In the genomic region with DNA sequence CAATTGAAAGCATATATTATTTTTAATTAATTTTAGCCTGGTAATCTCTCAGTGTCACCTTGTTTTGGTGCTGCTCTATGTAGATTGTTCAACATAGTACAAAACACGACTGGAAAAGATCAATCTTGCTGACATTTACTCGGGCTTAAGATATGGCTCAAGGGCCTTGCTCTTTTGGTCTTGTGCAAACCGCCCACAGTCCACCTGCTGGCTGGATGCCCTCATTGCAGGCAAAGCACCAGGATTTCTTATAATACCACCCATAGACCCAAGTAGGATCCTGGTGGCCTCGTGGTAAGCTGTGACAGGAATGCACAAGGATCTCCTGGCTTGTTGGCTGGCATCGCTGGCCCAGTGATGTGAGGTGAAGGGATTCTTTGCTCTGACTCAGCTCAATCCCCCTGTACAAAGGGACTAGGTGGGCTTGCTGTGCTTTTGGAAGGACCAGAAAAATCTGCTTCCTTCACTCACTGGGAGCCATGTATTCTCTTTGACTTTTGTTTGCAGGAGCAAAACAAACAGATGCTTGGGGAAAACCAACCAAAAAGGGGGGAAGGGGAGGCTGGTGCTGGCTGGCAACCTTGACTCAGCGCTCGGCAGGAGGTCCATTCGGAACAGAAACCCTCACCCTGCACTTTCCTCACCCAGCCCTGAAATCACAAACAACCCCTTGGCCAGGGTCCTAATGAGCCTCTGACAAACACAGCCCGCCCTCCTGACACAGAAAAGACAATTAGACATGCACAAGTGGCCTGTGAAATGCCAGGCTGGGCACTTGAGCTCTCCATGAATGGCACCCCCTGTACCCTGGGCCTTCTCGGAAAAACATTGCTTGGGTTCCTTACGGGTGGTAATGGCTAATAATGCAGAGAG, we compare ENCODE assay signal across 8 cellular contexts. TPM values are rescaled to one million over a fixed set of nuclear protein-coding genes. Genes with fewer than 3 reads are reported as not detected.
DNase-seq lines count a peak whose midpoint lies in the region; ATAC-seq and TF ChIP-seq lines count a peak whose summit lies in the region.

No MANE protein-coding gene starts in this region.

- H3K4me3 Mint-ChIP-seq in activated T-cell treated with anti-CD3 and anti-CD28 coated beads, Interleukin-2, amount 50 U/mL, for 4 hours = no peak overlapping the region

- DNase-seq in Caki2 (ENCODE audit: low read depth) = peak; percentile 12
- peak; percentile 5 to 16 for DNase-seq in Kasumi-1 (lab: John Stamatoyannopoulos, UW)
- DNase-seq in Panc1 (ENCODE audit: low read depth, low spot score) = no peak
- DNase-seq in activated T-cell treated with anti-CD3 and anti-CD28 coated beads, Interleukin-2, amount 50 U/mL, for 4 hours = peak; percentile 73
- DNase-seq in foreskin fibroblast = peak in 1 of 2 donors; percentile 50
- DNase-seq in pons (ENCODE audit: low spot score) = peak; percentile 36
- DNase-seq in aorta = no peak

- H3K27me3 ChIP-seq in Panc1 (ENCODE audit: control insufficient read depth, insufficient read depth, low read length) = no peaks in the 10 kb centered on the region
- H3K27me3 ChIP-seq in aorta (ENCODE audit: control insufficient read depth in 1 of 2, insufficient read depth in 2 of 2, low read length in 1 of 2) = no peaks in the 10 kb centered on the region

- intact Hi-C loops in Panc1 (cut with micrococcal nuclease; ENCODE audit: unreplicated experiment) = no loop called here
- intact Hi-C loops in aorta (cut with DNase I) = no loop called here

- CTCF ChIA-PET in Panc1 (lab: Charles Lee) = interaction anchor here (0.5 to 0.6 kb wide), 2 partner anchors 15 to 61 kb away, joined by 3 to 5 read pairs; no protein-coding TSS in a partner anchor

- H3K27ac ChIP-seq in Panc1 (ENCODE audit: low read length) = no peak overlapping the region
- no peak overlapping the region for H3K27ac ChIP-seq in aorta (ENCODE audit: low read depth in 1 of 2, low read length in 2 of 2)

- no peaks in the 10 kb centered on the region for H3K36me3 Mint-ChIP-seq in activated T-cell treated with anti-CD3 and anti-CD28 coated beads, Interleukin-2, amount 50 U/mL, for 4 hours (ENCODE audit: insufficient read depth)

- H3K9me3 Mint-ChIP-seq in activated T-cell treated with anti-CD3 and anti-CD28 coated beads, Interleukin-2, amount 50 U/mL, for 4 hours = no peaks in the 10 kb centered on the region

- peaks cover 2% of the 10 kb centered on the region for H3K4me1 Mint-ChIP-seq in activated T-cell treated with anti-CD3 and anti-CD28 coated beads, Interleukin-2, amount 50 U/mL, for 4 hours (ENCODE audit: low read depth)

- H3K4me1 ChIP-seq in Panc1 (ENCODE audit: control insufficient read depth, insufficient read depth, low read length) = peaks cover under 1% of the 10 kb centered on the region
- no peaks in the 10 kb centered on the region for H3K4me1 ChIP-seq in aorta (ENCODE audit: control insufficient read depth in 1 of 2, insufficient read depth in 2 of 2, low read length in 2 of 2)

- H3K4me3 ChIP-seq in Panc1 (ENCODE audit: low read depth in 2 of 2, low read length in 2 of 2) (no peak overlapping the region), foreskin fibroblast (ENCODE audit: low read depth in 1 of 2, low read length in 2 of 2) (no peak overlapping the region), aorta (ENCODE audit: low read length in 2 of 2) (no peak overlapping the region)

- no TSS peak for BruUV-seq in Panc1 (replicated peaks; lab: Mats Ljungman, UMichigan)

- in situ Hi-C loops in Caki2 (cut with HindIII; ENCODE audit: low pct_unique_long_range_greater_than_20kb, low sequenced_read_pairs) = no loop called here
- in situ Hi-C loops in Panc1 (cut with HindIII; ENCODE audit: low pct_unique_long_range_greater_than_20kb, low sequenced_read_pairs) = no loop called here

- H3K36me3 ChIP-seq in Panc1 (ENCODE audit: control insufficient read depth, insufficient read depth, low read length) = no peaks in the 10 kb centered on the region
- H3K36me3 ChIP-seq in aorta (ENCODE audit: control insufficient read depth in 1 of 2, insufficient read depth in 2 of 2, low read length in 1 of 2) = no peaks in the 10 kb centered on the region

- no peaks in the 10 kb centered on the region for H3K27me3 Mint-ChIP-seq in activated T-cell treated with anti-CD3 and anti-CD28 coated beads, Interleukin-2, amount 50 U/mL, for 4 hours (ENCODE audit: low read depth)

- 63 to 65% methylated on average over 11 of the region's 11 CpGs for WGBS in aorta, 2 donors

- ATAC-seq in Panc1 (peak; percentile 77), aorta (ENCODE audit: low FRiP score) (peak; percentile 38), HG03432 (IDR thresholded peaks at IDR 0.05; ENCODE audit: unreplicated experiment) (no peak)
- ATAC-seq in activated T-cell treated with anti-CD3 and anti-CD28 coated beads, Interleukin-2, amount 50 U/mL, for 4 hours = peak; percentile 73 to 80

- POLR2A ChIA-PET in Panc1 (lab: Charles Lee) = no interaction called here

- no peaks in the 10 kb centered on the region for H3K9me3 ChIP-seq in Panc1 (ENCODE audit: control insufficient read depth, insufficient read depth, low read depth, low read length)
- no peaks in the 10 kb centered on the region for H3K9me3 ChIP-seq in aorta (ENCODE audit: control insufficient read depth, low read length)

- TF ChIP-seq CTCF in Panc1 (IDR thresholded peaks at IDR 0.05) (peak; percentile 72), foreskin fibroblast (IDR thresholded peaks at IDR 0.05; ENCODE audit: low read depth, low read length) (peak; percentile 38)

RNA-seq across cellular contexts. Expression of gene MED9, which starts 36.6 kb away (rescaled TPM):
- 17.0 and 19.6 TPM in 2 replicates for total RNA-seq in Caki2 (2014; rRNA removed; shearing (Covaris generic); ENCODE audit: low replicate concordance)
- total RNA-seq in Panc1 (2021; ENCODE audit: unreplicated experiment) = 11.1 TPM
- 8.1 TPM for polyA plus RNA-seq in Panc1 (2012; ENCODE audit: insufficient read length)
- 10 to 100 TPM; 15.0 to 16.4 (median 15.0) TPM for total RNA-seq in activated T-cell treated with anti-CD3 and anti-CD28 coated beads, Interleukin-2, amount 50 U/mL, for 4 hours
- 10 to 100 TPM in 1 of 2 donors, 1 to 10 TPM in 1; 7.7 to 11.1 TPM for total RNA-seq in aorta
- 1 to 10 TPM; 6.6 to 7.9 TPM for polyA plus RNA-seq in aorta

RNA-seq across cellular contexts. Expression of gene RASD1, which starts 56.0 kb away (rescaled TPM):
- not detected in 2 replicates for total RNA-seq in Caki2 (2014; rRNA removed; shearing (Covaris generic); ENCODE audit: low replicate concordance)
- 1.7 TPM for total RNA-seq in Panc1 (2021; ENCODE audit: unreplicated experiment)
- polyA plus RNA-seq in Panc1 (2012; ENCODE audit: insufficient read length) = 4.6 TPM
- total RNA-seq in activated T-cell treated with anti-CD3 and anti-CD28 coated beads, Interleukin-2, amount 50 U/mL, for 4 hours = 1 to 10 TPM in 2 of 3 donors, under 1 TPM in 1; 0.87 to 1.3 (median 1.1) TPM
- total RNA-seq in aorta = 10 to 100 TPM; 12.0 to 50.1 TPM
- 1 to 10 TPM; 2.9 to 4.6 TPM for polyA plus RNA-seq in aorta

Comparison
In these comparisons a context has a peak if more than half of its experiments do, and no peak if none do; other contexts are left out.
1. DNase-seq: peak in Caki2 (single experiment), Kasumi-1 (2 of 2), activated T-cell treated with anti-CD3 and anti-CD28 coated beads, Interleukin-2, amount 50 U/mL, for 4 hours (single experiment) and pons (single experiment); none in Panc1 (single experiment) and aorta (0 of 2).